In the genomic region with DNA sequence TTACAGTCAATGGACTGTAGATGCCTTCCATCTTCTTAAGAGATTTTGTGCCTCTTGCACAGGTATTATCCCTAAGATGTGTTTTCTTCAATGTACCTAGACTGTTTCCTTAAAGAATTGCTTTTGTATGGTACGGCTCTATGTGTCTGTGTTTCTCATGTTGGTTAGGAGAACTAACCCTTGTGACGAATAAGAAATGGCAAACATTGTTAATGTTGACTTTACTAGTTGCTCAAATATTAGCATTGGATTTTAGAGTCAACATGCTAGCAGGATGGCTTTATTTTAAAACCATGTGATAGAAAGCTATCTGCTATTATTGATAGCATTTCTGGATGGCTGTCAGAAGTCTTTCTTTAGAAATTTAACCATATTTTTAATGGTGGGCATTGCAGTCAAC, we compare ENCODE assay signal across 1 cellular context.
TF ChIP-seq lines count a peak whose summit lies in the region.

No MANE protein-coding gene starts in this region.

TF ChIP-seq in SK-N-SH, 30 proteins besides CTCF, POLR2A, EP300 and RAD21 (continued from another document):
- TF ChIP-seq ELF1 (IDR thresholded peaks at IDR 0.05) (no peak), SIN3A (IDR thresholded peaks at IDR 0.05; ENCODE audit: borderline replicate concordance, low read depth, low read length) (no peak), JUND (IDR thresholded peaks at IDR 0.05) (no peak)
TF ChIP-seq in SK-N-SH: peak in this region for 0.
